15 cellular contexts compared by ENCODE assay signal in the genomic region with DNA sequence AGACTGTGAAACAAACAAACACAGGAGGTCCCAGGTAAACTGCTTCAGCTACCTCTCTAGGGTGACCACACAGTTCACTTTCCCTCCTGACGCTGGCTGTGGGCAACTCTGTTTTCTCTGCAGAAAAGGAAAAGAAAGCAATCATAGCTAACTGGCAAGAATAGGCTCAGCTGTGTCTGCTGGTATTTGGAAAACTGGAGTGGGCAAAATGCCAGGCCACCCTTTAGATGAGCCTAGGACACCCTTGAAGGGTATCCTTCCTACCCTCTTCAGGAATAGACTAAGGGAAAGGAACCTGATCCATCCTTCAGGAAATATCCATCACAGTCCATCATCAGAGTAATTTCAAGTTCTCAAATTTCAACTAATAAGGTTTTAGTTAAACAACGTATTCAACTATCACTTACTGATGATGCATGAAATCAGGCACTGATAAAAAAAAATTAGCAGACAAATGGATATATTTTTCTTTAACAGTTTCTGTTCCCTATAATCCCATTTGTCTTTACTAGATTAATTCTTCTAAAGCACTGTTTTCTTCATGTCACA.
DNase-seq lines count a peak whose midpoint lies in the region; ATAC-seq, FAIRE-seq and TF ChIP-seq lines count a peak whose summit lies in the region.
"Had no signal": no experiment of that assay in that cellular context is flagged by ENCODE, and none has a peak within 500 bp of the region (broad histone marks: within the 10 kb centered on the region; RNA-seq: fewer than 3 reads in every experiment).

No MANE protein-coding gene starts in this region.

- peaks cover 12% of the 10 kb centered on the region for H3F3A ChIP-seq in SK-N-SH (replicated peaks; ENCODE audit: insufficient read depth)

- TF ChIP-seq CTCF in activated CD8-positive, alpha-beta T cell treated with anti-CD3 and anti-CD28 coated beads for 36 hours (IDR thresholded peaks at IDR 0.05): no peak
- TF ChIP-seq CTCF in HEK293 (tag by site-specific recombination; IDR thresholded peaks at IDR 0.05): no peak
- no peak for TF ChIP-seq CTCF in SK-N-SH (IDR thresholded peaks at IDR 0.05)
- TF ChIP-seq CTCF in nephron progenitor cell (IDR thresholded peaks at IDR 0.05): no peak
- TF ChIP-seq CTCF in D721Med (IDR thresholded peaks at IDR 0.05; ENCODE audit: insufficient read depth, missing control alignments): no peak

- H3K9me3 Mint-ChIP-seq in activated CD8-positive, alpha-beta T cell treated with anti-CD3 and anti-CD28 coated beads for 36 hours: no peaks in the 10 kb centered on the region
- H3K9me3 Mint-ChIP-seq in activated CD8-positive, alpha-beta T cell treated with anti-CD3 and anti-CD28 coated beads, Interleukin-2, amount 10 ng/mL, durations not matched to agents 7 days and 5 days (ENCODE audit: insufficient read depth): no peaks in the 10 kb centered on the region
- no peaks in the 10 kb centered on the region for H3K9me3 Mint-ChIP-seq in nephron progenitor cell
- H3K9me3 Mint-ChIP-seq: brain, nephron had no signal

- FAIRE-seq in D721Med (lab: Jason Lieb, UNC): no peak
- FAIRE-seq: H54, HTR-8/SVneo had no signal

- peaks cover 91% of the 10 kb centered on the region for H3K79me2 ChIP-seq in SK-N-SH (ENCODE audit: insufficient read depth)

- H3K9me2 ChIP-seq in SK-N-SH: no peaks in the 10 kb centered on the region

- H3K9me3 ChIP-seq in HEK293 (ENCODE audit: control insufficient read depth, insufficient read depth, low read depth, low read length) (no peaks in the 10 kb centered on the region), SK-N-SH (no peaks in the 10 kb centered on the region)

- no peak for TF ChIP-seq EP300 in SK-N-SH (IDR thresholded peaks at IDR 0.05; ENCODE audit: borderline replicate concordance in 1 of 2, low read depth in 1 of 2, low read length in 1 of 2)

- no peak for ATAC-seq in activated CD8-positive, alpha-beta T cell treated with anti-CD3 and anti-CD28 coated beads for 36 hours
- ATAC-seq in activated CD8-positive, alpha-beta T cell treated with anti-CD3 and anti-CD28 coated beads, Interleukin-2, amount 10 ng/mL, durations not matched to agents 7 days and 5 days: no peak
- ATAC-seq in GM21825 (IDR thresholded peaks at IDR 0.05; ENCODE audit: unreplicated experiment): no peak

- H3K36me3 ChIP-seq in HEK293 (ENCODE audit: control insufficient read depth in 2 of 2, insufficient read depth in 1 of 2, low read length in 2 of 2) (no peaks in the 10 kb centered on the region), SK-N-SH (replicated peaks in 1 of 2; ENCODE audit: control insufficient read depth in 1 of 2, insufficient read depth in 2 of 2, low read length in 1 of 2) (no peaks in the 10 kb centered on the region)
- H3K36me3 ChIP-seq: WERI-Rb-1 had no signal

- POLR2A ChIA-PET in activated CD8-positive, alpha-beta T cell treated with anti-CD3 and anti-CD28 coated beads for 36 hours (lab: Charles Lee): interaction anchor here (1.4 kb wide), 1 partner anchor 10 kb away, joined by 3 read pairs; no protein-coding TSS in a partner anchor
- POLR2A ChIA-PET in activated CD8-positive, alpha-beta T cell treated with anti-CD3 and anti-CD28 coated beads, Interleukin-2, amount 10 ng/mL, durations not matched to agents 7 days and 5 days (lab: Charles Lee): interaction anchor here (0.8 kb wide), 1 partner anchor 16 kb away, joined by 3 read pairs; no protein-coding TSS in a partner anchor
- POLR2A ChIA-PET in HEK293 (lab: Yijun Ruan, JAX) (no interaction called here), SK-N-SH (lab: Yijun Ruan, JAX) (no interaction called here)

- peaks cover 23% of the 10 kb centered on the region for H3K36me3 Mint-ChIP-seq in activated CD8-positive, alpha-beta T cell treated with anti-CD3 and anti-CD28 coated beads for 36 hours (ENCODE audit: low read depth)
- H3K36me3 Mint-ChIP-seq in activated CD8-positive, alpha-beta T cell treated with anti-CD3 and anti-CD28 coated beads, Interleukin-2, amount 10 ng/mL, durations not matched to agents 7 days and 5 days (ENCODE audit: low read depth): peaks cover 18% of the 10 kb centered on the region
- H3K36me3 Mint-ChIP-seq in nephron progenitor cell (ENCODE audit: low read depth): peaks cover 7% of the 10 kb centered on the region

- WGBS in SK-N-SH (ENCODE audit: low lambda C conversion rate): 61% methylated on average over 2 of the region's 2 CpGs

- H4K20me1 ChIP-seq in SK-N-SH (ENCODE audit: insufficient read depth): peaks cover 3% of the 10 kb centered on the region; the same call in 1 of the 2 replicates

- peaks cover 11% of the 10 kb centered on the region for H3K4me1 ChIP-seq in HEK293 (ENCODE audit: control insufficient read depth, insufficient read depth, low read length)
- peaks cover 3 to 15% of the 10 kb centered on the region in 2 experiments; a peak in 3 of 4 replicates for H3K4me1 ChIP-seq in SK-N-SH (ENCODE audit: control insufficient read depth in 1 of 2, insufficient read depth in 2 of 2, low read depth in 1 of 2, low read length in 1 of 2)

- peak overlapping the region; percentile 43; the same call in 1 of the 2 replicates for H3K4me2 ChIP-seq in SK-N-SH

- no peaks in the 10 kb centered on the region for H3K27me3 ChIP-seq in SK-N-SH (ENCODE audit: insufficient read depth)

- intact Hi-C loops in activated CD8-positive, alpha-beta T cell treated with anti-CD3 and anti-CD28 coated beads for 36 hours (cut with micrococcal nuclease): no loop called here

- peaks cover 45% of the 10 kb centered on the region for H3K4me1 Mint-ChIP-seq in activated CD8-positive, alpha-beta T cell treated with anti-CD3 and anti-CD28 coated beads for 36 hours (ENCODE audit: low read depth)
- peaks cover 12% of the 10 kb centered on the region for H3K4me1 Mint-ChIP-seq in activated CD8-positive, alpha-beta T cell treated with anti-CD3 and anti-CD28 coated beads, Interleukin-2, amount 10 ng/mL, durations not matched to agents 7 days and 5 days (ENCODE audit: low read depth)
- H3K4me1 Mint-ChIP-seq in nephron progenitor cell: peaks cover 11% of the 10 kb centered on the region
- H3K4me1 Mint-ChIP-seq: nephron had no signal

- CTCF ChIA-PET in activated CD8-positive, alpha-beta T cell treated with anti-CD3 and anti-CD28 coated beads for 36 hours (lab: Charles Lee): interaction anchor here (0.9 to 1.4 kb wide), 2 partner anchors 20 to 22 kb away, joined by 3 to 4 read pairs; no protein-coding TSS in a partner anchor
- CTCF ChIA-PET in activated CD8-positive, alpha-beta T cell treated with anti-CD3 and anti-CD28 coated beads, Interleukin-2, amount 10 ng/mL, durations not matched to agents 7 days and 5 days (lab: Charles Lee): no interaction called here
- CTCF ChIA-PET in HEK293 (lab: Yijun Ruan, JAX) (interaction anchor here (0.7 kb wide), 1 partner anchor 305 kb away, joined by 3 read pairs; no protein-coding TSS in a partner anchor), SK-N-SH (lab: Yijun Ruan, JAX) (no interaction called here)

- H3K27ac ChIP-seq in HEK293 (ENCODE audit: extremely low read depth, low read depth, low read length) (no peak overlapping the region), SK-N-SH (ENCODE audit: low read depth in 2 of 2, low read length in 1 of 2) (peak overlapping the region; percentile 58 to 70; a peak in 3 of 4 replicates)
- H3K27ac ChIP-seq: RWPE1, WERI-Rb-1 had no signal

- H3K4me3 Mint-ChIP-seq in activated CD8-positive, alpha-beta T cell treated with anti-CD3 and anti-CD28 coated beads for 36 hours: no peak overlapping the region
- H3K4me3 Mint-ChIP-seq in activated CD8-positive, alpha-beta T cell treated with anti-CD3 and anti-CD28 coated beads, Interleukin-2, amount 10 ng/mL, durations not matched to agents 7 days and 5 days: no peak overlapping the region
- no peak overlapping the region for H3K4me3 Mint-ChIP-seq in nephron progenitor cell
- H3K4me3 Mint-ChIP-seq: brain, nephron had no signal

- no peak overlapping the region for H2AFZ ChIP-seq in SK-N-SH (ENCODE audit: low read depth)

- H3K9ac ChIP-seq in SK-N-SH: no peak overlapping the region

- TF ChIP-seq RAD21 in SK-N-SH (IDR thresholded peaks at IDR 0.05; ENCODE audit: low read length): no peak

- no peak for DNase-seq in activated CD8-positive, alpha-beta T cell treated with anti-CD3 and anti-CD28 coated beads for 36 hours
- DNase-seq in activated CD8-positive, alpha-beta T cell treated with anti-CD3 and anti-CD28 coated beads, Interleukin-2, amount 10 ng/mL, durations not matched to agents 7 days and 5 days: no peak
- DNase-seq in SK-N-SH: no peak
- no peak for DNase-seq in nephron progenitor cell
- no peak for DNase-seq in DMS79 (lab: John Stamatoyannopoulos, UW)
- DNase-seq in D721Med (ENCODE audit: insufficient read length, low spot score): no peak
- DNase-seq: NCI-H1417 treated with DMSO at 0.1 percent for 48 hours, WERI-Rb-1 had no signal

- H3K27me3 Mint-ChIP-seq in activated CD8-positive, alpha-beta T cell treated with anti-CD3 and anti-CD28 coated beads for 36 hours: no peaks in the 10 kb centered on the region
- H3K27me3 Mint-ChIP-seq in activated CD8-positive, alpha-beta T cell treated with anti-CD3 and anti-CD28 coated beads, Interleukin-2, amount 10 ng/mL, durations not matched to agents 7 days and 5 days (ENCODE audit: low read depth): no peaks in the 10 kb centered on the region
- H3K27me3 Mint-ChIP-seq in nephron progenitor cell (ENCODE audit: low read depth, poor library complexity): no peaks in the 10 kb centered on the region
- H3K27me3 Mint-ChIP-seq: brain had no signal

- H3K4me3 ChIP-seq in HEK293 (ENCODE audit: low read depth, low read length) (no peak overlapping the region), SK-N-SH (ENCODE audit: low read depth in 2 of 2, low read length in 1 of 2) (no peak overlapping the region)

- H3K27ac Mint-ChIP-seq in activated CD8-positive, alpha-beta T cell treated with anti-CD3 and anti-CD28 coated beads for 36 hours: peak overlapping the region; percentile 39
- H3K27ac Mint-ChIP-seq in activated CD8-positive, alpha-beta T cell treated with anti-CD3 and anti-CD28 coated beads, Interleukin-2, amount 10 ng/mL, durations not matched to agents 7 days and 5 days: no peak overlapping the region
- H3K27ac Mint-ChIP-seq in nephron progenitor cell: peak overlapping the region; percentile 55
- H3K27ac Mint-ChIP-seq: nephron had no signal

TF ChIP-seq in SK-N-SH, 30 proteins besides CTCF, POLR2A, EP300 and RAD21 (continues in another document):
- TF ChIP-seq NRF1 (IDR thresholded peaks at IDR 0.05; ENCODE audit: low read depth, low read length): no peak

Comparison
In these comparisons a context has a peak if more than half of its experiments do, and no peak if none do; other contexts are left out.
1. CTCF ChIA-PET loops: an anchor here in activated CD8-positive, alpha-beta T cell treated with anti-CD3 and anti-CD28 coated beads for 36 hours (0.9 to 1.4 kb wide) and HEK293 (0.7 kb wide); none called in activated CD8-positive, alpha-beta T cell treated with anti-CD3 and anti-CD28 coated beads, Interleukin-2, amount 10 ng/mL, durations not matched to agents 7 days and 5 days and SK-N-SH.
2. POLR2A ChIA-PET loops: an anchor here in activated CD8-positive, alpha-beta T cell treated with anti-CD3 and anti-CD28 coated beads for 36 hours (1.4 kb wide) and activated CD8-positive, alpha-beta T cell treated with anti-CD3 and anti-CD28 coated beads, Interleukin-2, amount 10 ng/mL, durations not matched to agents 7 days and 5 days (0.8 kb wide); none called in HEK293 and SK-N-SH.